In genomic region chr12:28882444-28882843, GRCh38 we compare ENCODE assay signal across 1 cellular context.
TF ChIP-seq lines count a peak whose summit lies in the region.

No MANE protein-coding gene starts in this region.

TF ChIP-seq in K562, 482 proteins besides CTCF, POLR2A, EP300 and RAD21 (continued from another document):
- no peak for TF ChIP-seq CHD7 (IDR thresholded peaks at IDR 0.05; ENCODE audit: low read depth, low read length)
- no peak for TF ChIP-seq ZNF431 (CRISPR knock-in tag; IDR thresholded peaks at IDR 0.05)
- no peak for TF ChIP-seq ZNF133 (CRISPR knock-in tag; IDR thresholded peaks at IDR 0.05)
- no peak for TF ChIP-seq RUNX1 (IDR thresholded peaks at IDR 0.05; ENCODE audit: low read depth)
- TF ChIP-seq ZNF354B (CRISPR knock-in tag; IDR thresholded peaks at IDR 0.05): no peak
- peak; percentile 75 for TF ChIP-seq SMARCE1 (IDR thresholded peaks at IDR 0.05)
- peak; percentile 54; the same call in 1 of the 2 replicates for TF ChIP-seq ZNF766 (CRISPR knock-in tag; conservative IDR thresholded peaks at IDR 0.05)
- TF ChIP-seq CSDE1 (IDR thresholded peaks at IDR 0.05): no peak
- no peak for TF ChIP-seq ZFP91 (CRISPR knock-in tag; IDR thresholded peaks at IDR 0.05)
- no peak for TF ChIP-seq ZBTB8A (IDR thresholded peaks at IDR 0.05; ENCODE audit: partially characterized antibody)
- TF ChIP-seq UBTF (IDR thresholded peaks at IDR 0.05; ENCODE audit: borderline replicate concordance in 1 of 2, low read depth in 2 of 2, low read length in 2 of 2): no peak
- TF ChIP-seq KLF10 (CRISPR knock-in tag; IDR thresholded peaks at IDR 0.05): no peak
- TF ChIP-seq RCOR1 (IDR thresholded peaks at IDR 0.05; ENCODE audit: borderline replicate concordance in 1 of 2, low read depth in 2 of 2, low read length in 2 of 2): peak in 1 of 2 experiments; percentile 81; a peak in 2 of 4 replicates
- TF ChIP-seq ZNF507 (tag; conservative IDR thresholded peaks at IDR 0.05): no peak
- TF ChIP-seq XRCC4 (IDR thresholded peaks at IDR 0.05; ENCODE audit: extremely low read depth, insufficient read depth, insufficient read length): no peak
- TF ChIP-seq MCM3 (IDR thresholded peaks at IDR 0.05): no peak
- no peak for TF ChIP-seq EP400 (IDR thresholded peaks at IDR 0.05)
- TF ChIP-seq HOXB6 (CRISPR knock-in tag; IDR thresholded peaks at IDR 0.05; ENCODE audit: borderline replicate concordance): no peak
- no peak for TF ChIP-seq ZNF124 (CRISPR knock-in tag; IDR thresholded peaks at IDR 0.05)
- no peak for TF ChIP-seq BRF1 (IDR thresholded peaks at IDR 0.05; ENCODE audit: borderline replicate concordance, extremely low read depth, insufficient read length)
- 0 out of 2 replicates have a peak, but pooled peaks have one; percentile 44 for TF ChIP-seq ZNF589 (CRISPR knock-in tag; IDR thresholded peaks at IDR 0.05; ENCODE audit: low read depth)
- TF ChIP-seq NFATC3 (IDR thresholded peaks at IDR 0.05): no peak
- no peak for TF ChIP-seq ZNF384 (IDR thresholded peaks at IDR 0.05; ENCODE audit: low read depth, low read length)
- TF ChIP-seq SIN3B (IDR thresholded peaks at IDR 0.05; ENCODE audit: low read depth): no peak
- no peak for TF ChIP-seq TSHZ1 (CRISPR knock-in tag; IDR thresholded peaks at IDR 0.05)
- no peak for TF ChIP-seq GTF2B (IDR thresholded peaks at IDR 0.05; ENCODE audit: extremely low read depth, insufficient read length)
- no peak for TF ChIP-seq MAX (CRISPR knock-in tag; IDR thresholded peaks at IDR 0.05)
- no peak for TF ChIP-seq RBM14 (IDR thresholded peaks at IDR 0.05; ENCODE audit: borderline replicate concordance, insufficient read depth, low read depth, low read length)
- TF ChIP-seq ZNF561 (CRISPR knock-in tag; conservative IDR thresholded peaks at IDR 0.05): no peak
- TF ChIP-seq CHCHD3 (CRISPR knock-in tag; IDR thresholded peaks at IDR 0.05): no peak
- TF ChIP-seq FIP1L1 (IDR thresholded peaks at IDR 0.05; ENCODE audit: low read depth, low read length, poor library complexity, severe bottlenecking): no peak
- TF ChIP-seq MNT (conservative IDR thresholded peaks at IDR 0.05): no peak
- peak; percentile 53; the same call in 1 of the 2 replicates for TF ChIP-seq ZNF311 (CRISPR knock-in tag; IDR thresholded peaks at IDR 0.05)
TF ChIP-seq in K562: peak in this region for 32.
